Comparison of ENCODE assay signal across 27 cellular contexts in the genomic region with DNA sequence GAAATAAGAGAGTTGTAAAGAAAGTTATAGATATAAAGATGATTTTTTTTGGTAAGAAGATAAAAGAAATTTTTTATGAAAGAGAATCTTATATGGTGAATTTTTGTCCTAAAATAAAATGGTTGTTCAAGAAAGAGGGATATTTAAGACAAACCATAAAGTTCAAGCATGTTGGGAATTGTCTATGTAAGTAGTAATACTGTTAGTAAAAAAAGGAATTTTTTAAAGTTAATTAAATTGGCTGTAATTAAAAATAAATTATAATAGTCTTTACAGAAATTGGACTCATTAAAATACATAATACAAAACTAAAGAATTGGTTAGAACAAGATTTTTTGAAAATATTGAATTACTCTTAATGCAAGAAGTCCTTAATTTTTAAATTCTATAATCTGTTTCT. TPM values are rescaled to one million over a fixed set of nuclear protein-coding genes. Genes with fewer than 3 reads are reported as not detected.
DNase-seq lines count a peak whose midpoint lies in the region; ATAC-seq, FAIRE-seq and TF ChIP-seq lines count a peak whose summit lies in the region.
"Had no signal": no experiment of that assay in that cellular context is flagged by ENCODE, and none has a peak within 500 bp of the region (broad histone marks: within the 10 kb centered on the region; RNA-seq: fewer than 3 reads in every experiment).

No MANE protein-coding gene starts in this region.

- in situ Hi-C loops in GM23248 (cut with MboI), result no loop called here

- H3K27ac ChIP-seq in CD4-positive, alpha-beta T cell (ENCODE audit: low read depth, low read length), result no peak overlapping the region
- H3K27ac ChIP-seq in GM23248, result no peak overlapping the region
- no peak overlapping the region for H3K27ac ChIP-seq in pancreas
- H3K27ac ChIP-seq: PC-9 had no signal

- FAIRE-seq in pancreas (lab: Jason Lieb, UNC) (peak; percentile 80), urothelium cell line (lab: Jason Lieb, UNC) (no peak)
- FAIRE-seq: HTR-8/SVneo had no signal

- ATAC-seq in CD4-positive, alpha-beta T cell (ENCODE audit: poor library complexity), result no peak
- no peak for ATAC-seq in activated T-helper 17 cell treated with anti-CD3 and anti-CD28 coated beads, Interleukin-2, amount 50 U/mL, for 72 hours (replicated peaks)
- no peak for ATAC-seq in pancreas
- ATAC-seq: CD8-positive, alpha-beta T cell; GM23338; K562 had no signal

- no peaks in the 10 kb centered on the region for H3K9me3 ChIP-seq in CD4-positive, alpha-beta T cell (ENCODE audit: control insufficient read depth, low read length)
- H3K9me3 ChIP-seq in GM23248 (ENCODE audit: low read depth), result no peaks in the 10 kb centered on the region
- no peaks in the 10 kb centered on the region for H3K9me3 ChIP-seq in pancreas

- POLR2A ChIA-PET in CD4-positive, alpha-beta T cell (lab: Charles Lee), result interaction anchor here (0.7 to 3.0 kb wide), 6 partner anchors 16 to 142 kb away, joined by 3 to 34 read pairs (median 6); a partner anchor contains a TSS

- H3K36me3 ChIP-seq in GM23248 (ENCODE audit: low read depth) (no peaks in the 10 kb centered on the region), pancreas (no peaks in the 10 kb centered on the region)

- no peak for TF ChIP-seq CTCF in CD4-positive, alpha-beta T cell (IDR thresholded peaks at IDR 0.05)
- TF ChIP-seq CTCF in pancreas (IDR thresholded peaks at IDR 0.05), result no peak

- H3K79me2 ChIP-seq in GM23248 (ENCODE audit: insufficient read depth), result no peaks in the 10 kb centered on the region

- H3K9me2 ChIP-seq in GM23248 (ENCODE audit: insufficient read depth), result no peaks in the 10 kb centered on the region

- no peaks in the 10 kb centered on the region for H3K27me3 Mint-ChIP-seq in CD4-positive, alpha-beta T cell
- no peaks in the 10 kb centered on the region for H3K27me3 Mint-ChIP-seq in activated T-helper 17 cell treated with anti-CD3 and anti-CD28 coated beads, Interleukin-2, amount 50 U/mL, for 72 hours

- H3K36me3 Mint-ChIP-seq in CD4-positive, alpha-beta T cell (ENCODE audit: low read depth), result no peaks in the 10 kb centered on the region
- H3K36me3 Mint-ChIP-seq in activated T-helper 17 cell treated with anti-CD3 and anti-CD28 coated beads, Interleukin-2, amount 50 U/mL, for 72 hours (ENCODE audit: low read depth), result no peaks in the 10 kb centered on the region
- H3K36me3 Mint-ChIP-seq: CD8-positive, alpha-beta T cell had no signal

- intact Hi-C loops in CD4-positive, alpha-beta T cell (cut with DNase I, micrococcal nuclease), result no loop called here
- intact Hi-C loops in pancreas (cut with DNase I), result no loop called here

- H3F3A ChIP-seq in GM23248 (ENCODE audit: insufficient read depth), result no peaks in the 10 kb centered on the region

- CTCF ChIA-PET in CD4-positive, alpha-beta T cell (lab: Charles Lee), result no interaction called here

- no peak overlapping the region for H3K4me3 Mint-ChIP-seq in CD4-positive, alpha-beta T cell
- peak overlapping the region; percentile 82 for H3K4me3 Mint-ChIP-seq in activated T-helper 17 cell treated with anti-CD3 and anti-CD28 coated beads, Interleukin-2, amount 50 U/mL, for 72 hours
- H3K4me3 Mint-ChIP-seq: GM23338, H9, HFFc6 had no signal

- H3K4me3 ChIP-seq in GM23248, result no peak overlapping the region
- no peak overlapping the region for H3K4me3 ChIP-seq in pancreas
- H3K4me3 ChIP-seq: GM23338, K562, PC-9 had no signal

- H4K20me1 ChIP-seq in GM23248 (ENCODE audit: insufficient read depth), result no peaks in the 10 kb centered on the region

- H3K9me3 Mint-ChIP-seq in CD4-positive, alpha-beta T cell, result no peaks in the 10 kb centered on the region
- no peaks in the 10 kb centered on the region for H3K9me3 Mint-ChIP-seq in activated T-helper 17 cell treated with anti-CD3 and anti-CD28 coated beads, Interleukin-2, amount 50 U/mL, for 72 hours
- H3K9me3 Mint-ChIP-seq: CD8-positive, alpha-beta T cell; HFFc6 had no signal

- no peak overlapping the region for H3K4me2 ChIP-seq in GM23248 (ENCODE audit: unreplicated experiment)
- H3K4me2 ChIP-seq: GM23338, PC-9 had no signal

- peaks cover 11% of the 10 kb centered on the region for H3K4me1 ChIP-seq in GM23248 (ENCODE audit: insufficient read depth)
- no peaks in the 10 kb centered on the region for H3K4me1 ChIP-seq in pancreas
- H3K4me1 ChIP-seq: Caco-2 had no signal

- peak overlapping the region; percentile 84; the same call in 1 of the 2 replicates for H2AFZ ChIP-seq in GM23248
- H2AFZ ChIP-seq: GM23338, PC-9 had no signal

- no peak overlapping the region for H3K9ac ChIP-seq in GM23248

- peak overlapping the region; percentile 76 for H3K27ac Mint-ChIP-seq in CD4-positive, alpha-beta T cell
- peak overlapping the region; percentile 98 for H3K27ac Mint-ChIP-seq in activated T-helper 17 cell treated with anti-CD3 and anti-CD28 coated beads, Interleukin-2, amount 50 U/mL, for 72 hours
- H3K27ac Mint-ChIP-seq: GM23338, H9 had no signal

- no peak for DNase-seq in CD4-positive, alpha-beta T cell
- DNase-seq in GM23248 (no peak), pancreas (no peak), urothelium cell line (ENCODE audit: low spot score) (no peak), NCI-H1048 (lab: John Stamatoyannopoulos, UW) (no peak), DMS53 treated with DMSO at 0.1 percent for 48 hours (lab: John Stamatoyannopoulos, UW; ENCODE audit: unreplicated experiment) (no peak)
- DNase-seq: C1 segment of cervical spinal cord; Caco-2; CD8-positive, alpha-beta T cell; DMS79 treated with DMSO at 0.1 percent for 48 hours; H9; HFFc6; Kasumi-1; MV-4-11; NCI-H1105 treated with DMSO at 0.1 percent for 48 hours; NCI-H146; NCI-H2029; NCI-H446 treated with DMSO at 0.1 percent for 48 hours; NCI-H526; NCI-H82; PC-9; Right ventricle myocardium superior; RPMI8226 had no signal

- H3K4me1 Mint-ChIP-seq in CD4-positive, alpha-beta T cell (ENCODE audit: low read depth), result peaks cover 38% of the 10 kb centered on the region
- H3K4me1 Mint-ChIP-seq in activated T-helper 17 cell treated with anti-CD3 and anti-CD28 coated beads, Interleukin-2, amount 50 U/mL, for 72 hours, result peaks cover 5% of the 10 kb centered on the region

- no peaks in the 10 kb centered on the region for H3K27me3 ChIP-seq in CD4-positive, alpha-beta T cell (ENCODE audit: control insufficient read depth, insufficient read depth, low read length)
- no peaks in the 10 kb centered on the region for H3K27me3 ChIP-seq in GM23248 (replicated peaks; ENCODE audit: insufficient read depth)
- no peaks in the 10 kb centered on the region for H3K27me3 ChIP-seq in pancreas

RNA-seq across cellular contexts. Expression of a gene that starts 10.1 kb away (rescaled TPM):
- total RNA-seq in CD4-positive, alpha-beta T cell, result 10 to 100 TPM; 12.9 to 14.1 TPM
- total RNA-seq in GM23248 (2014; rRNA removed; shearing (Covaris generic)), result 6.5 and 6.7 TPM in 2 replicates
- 17.3 and 21.6 TPM in 2 replicates for polyA plus RNA-seq in GM23248 (2016; fragmentation: Nextera tagmentation; extraction: Ambion mirVana)
- total RNA-seq in activated T-helper 17 cell treated with anti-CD3 and anti-CD28 coated beads, Interleukin-2, amount 50 U/mL, for 72 hours, result 10 to 100 TPM; 13.5 to 41.1 TPM
- total RNA-seq in pancreas, result 1 to 10 TPM; 5.9 to 8.3 (median 6.7) TPM
- 10 to 100 TPM; 13.2 to 13.5 TPM for polyA plus RNA-seq in pancreas

RNA-seq across cellular contexts. Expression of a gene that starts 17.0 kb away (rescaled TPM):
- total RNA-seq in CD4-positive, alpha-beta T cell, result 100 to 1,000 TPM; 106 to 112 TPM
- 118 and 129 TPM in 2 replicates for total RNA-seq in GM23248 (2014; rRNA removed; shearing (Covaris generic))
- polyA plus RNA-seq in GM23248 (2016; fragmentation: Nextera tagmentation; extraction: Ambion mirVana) (48.7 and 49.9 TPM in 2 replicates), pancreas (10 to 100 TPM in 1 of 2 donors, 1 to 10 TPM in 1; 8.1 to 15.0 TPM)
- 100 to 1,000 TPM in 1 of 2 donors, 10 to 100 TPM in 1; 63.0 to 119 TPM for total RNA-seq in activated T-helper 17 cell treated with anti-CD3 and anti-CD28 coated beads, Interleukin-2, amount 50 U/mL, for 72 hours
- 10 to 100 TPM; 25.4 to 31.8 (median 28.6) TPM for total RNA-seq in pancreas
